ENCODE assay signal across 18 cellular contexts in genomic region chr10:124725791-124726190, GRCh38. TPM values are rescaled to one million over a fixed set of nuclear protein-coding genes. Genes with fewer than 3 reads are reported as not detected.
DNase-seq lines count a peak whose midpoint lies in the region; TF ChIP-seq lines count a peak whose summit lies in the region.
"Had no signal": no experiment of that assay in that cellular context is flagged by ENCODE, and none has a peak within 500 bp of the region (broad histone marks: within the 10 kb centered on the region; RNA-seq: fewer than 3 reads in every experiment).

No MANE protein-coding gene starts in this region.

- H3K27me3 ChIP-seq in ovary (no peaks in the 10 kb centered on the region), tibial nerve (no peaks in the 10 kb centered on the region)
- H3K27me3 ChIP-seq: colonic mucosa, stomach had no signal

- H3K9me3 ChIP-seq in ovary (no peaks in the 10 kb centered on the region), tibial nerve (no peaks in the 10 kb centered on the region)
- H3K9me3 ChIP-seq: A549, colonic mucosa, lower lobe of right lung, stomach had no signal

- DNase-seq in activated effector memory CD4-positive, alpha-beta T cell treated with anti-CD3 and anti-CD28 coated beads, Interleukin-2, amount 50 U/mL, for 16 hours: peak; percentile 56
- DNase-seq in activated effector memory CD4-positive, alpha-beta T cell treated with Interleukin-2 at 50 U/mL for 16 hours: no peak
- no peak for DNase-seq in caudate nucleus (lab: John Stamatoyannopoulos, UW)
- peak in 3 of 5 donors; percentile 10 to 23 (median 15) for DNase-seq in ovary
- DNase-seq in tibial nerve (ENCODE audit: low spot score in 2 of 2): no peak
- DNase-seq in CD1c-positive myeloid dendritic cell (ENCODE audit: extremely low spot score): no peak
- DNase-seq in NK-92 treated with Interleukin-12 subunit alpha and Interleukin-12 subunit beta, amount 100 ng/mL, for 24 hours (lab: John Stamatoyannopoulos, UW): no peak
- DNase-seq in G401 (ENCODE audit: low spot score): no peak
- DNase-seq: activated T-cell treated with anti-CD3 and anti-CD28 coated beads for 4 hours; colonic mucosa; GOT3; lower lobe of right lung; NCI-H1092 treated with DMSO at 0.1 percent for 48 hours; NCI-H2081 treated with DMSO at 0.1 percent for 48 hours; NCI-H510A; stimulated activated CD4-positive, alpha-beta T cell treated with anti-CD3 and anti-CD28 coated beads, Interleukin-1b, Interleukin-23, amount 100 ng/mL, for 48 hours; stomach had no signal

- TF ChIP-seq EP300 in ovary (IDR thresholded peaks at IDR 0.05) (no peak), tibial nerve (IDR thresholded peaks at IDR 0.05) (no peak)

- H3K4me3 ChIP-seq in ovary (no peak overlapping the region), tibial nerve (no peak overlapping the region)
- H3K4me3 ChIP-seq: A549, colonic mucosa, lower lobe of right lung, stomach had no signal

- H3K4me1 ChIP-seq in ovary (ENCODE audit: insufficient read depth) (peaks cover 50% of the 10 kb centered on the region), tibial nerve (peaks cover 2 to 100% (median 95%) of the 10 kb centered on the region in 4 donors)
- H3K4me1 ChIP-seq: A549 had no signal

- H3K27ac ChIP-seq in caudate nucleus (ENCODE audit: low read depth, low read length) (peak overlapping the region; percentile 97), ovary (no peak overlapping the region), tibial nerve (peak overlapping the region; percentile 83 to 98 (median 91))
- H3K27ac ChIP-seq: A549, colonic mucosa had no signal

- TF ChIP-seq POLR2A in ovary (IDR thresholded peaks at IDR 0.05): no peak
- no peak for TF ChIP-seq POLR2A in tibial nerve (IDR thresholded peaks at IDR 0.05)

- in situ Hi-C loops in G401 (cut with HindIII; ENCODE audit: low sequenced_read_pairs): no loop called here

- intact Hi-C loops in ovary (cut with DNase I): loop anchor here in 1 of 4 donors (10.0 kb wide), 1 partner anchor 81 kb away; no protein-coding TSS in a partner anchor

- H3K36me3 ChIP-seq in ovary: no peaks in the 10 kb centered on the region
- H3K36me3 ChIP-seq in tibial nerve: no peaks in the 10 kb centered on the region
- H3K36me3 ChIP-seq: colonic mucosa, lower lobe of right lung had no signal

- TF ChIP-seq CTCF in ovary (IDR thresholded peaks at IDR 0.05) (no peak), tibial nerve (IDR thresholded peaks at IDR 0.05) (no peak)

- 85 to 94% (median 90%) methylated on average over 7 of the region's 7 CpGs for WGBS in ovary, 3 donors
- WGBS in tibial nerve, 2 donors: 81 to 87% methylated on average over 7 of the region's 7 CpGs

RNA-seq across cellular contexts. Expression of gene FAM53B, which starts 18.4 kb away (rescaled TPM):
- total RNA-seq in ovary (10 to 100 TPM; 29.8 to 77.6 (median 47.8) TPM), tibial nerve (10 to 100 TPM; 60.8 to 84.8 (median 78.8) TPM)
- polyA plus RNA-seq in ovary: 10 to 100 TPM in 1 of 2 donors, 1 to 10 TPM in 1; 9.7 to 21.3 TPM
- total RNA-seq in G401 (2014; rRNA removed; shearing (Covaris generic)): 17.0 and 21.4 TPM in 2 replicates

Comparison
In these comparisons a context has a peak if more than half of its experiments do, and no peak if none do; other contexts are left out.
1. DNase-seq: peak in activated effector memory CD4-positive, alpha-beta T cell treated with anti-CD3 and anti-CD28 coated beads, Interleukin-2, amount 50 U/mL, for 16 hours (single experiment) and ovary (3 of 5); none in activated effector memory CD4-positive, alpha-beta T cell treated with Interleukin-2 at 50 U/mL for 16 hours (single experiment), caudate nucleus (0 of 61), tibial nerve (0 of 2), CD1c-positive myeloid dendritic cell (single experiment), NK-92 treated with Interleukin-12 subunit alpha and Interleukin-12 subunit beta, amount 100 ng/mL, for 24 hours (single experiment) and G401 (single experiment).
2. H3K27ac ChIP-seq: peak in caudate nucleus (single experiment) and tibial nerve (4 of 4); none in ovary (0 of 2).